In genomic region chr5:158384535-158385421, GRCh38 we compare ENCODE assay signal across 10 cellular contexts.
DNase-seq lines count a peak whose midpoint lies in the region; TF ChIP-seq lines count a peak whose summit lies in the region.
"Had no signal": no experiment of that assay in that cellular context is flagged by ENCODE, and none has a peak within 500 bp of the region (broad histone marks: within the 10 kb centered on the region; RNA-seq: fewer than 3 reads in every experiment).

No MANE protein-coding gene starts in this region.

- no TSS peak for BruUV-seq in MCF 10A (replicated peaks; lab: Mats Ljungman, UMichigan)

- no peaks in the 10 kb centered on the region for H3K36me3 Mint-ChIP-seq in MCF 10A (ENCODE audit: insufficient read depth, unreplicated experiment)

- H3K27ac Mint-ChIP-seq in MCF 10A (ENCODE audit: low read depth, unreplicated experiment), result peak overlapping the region; percentile 82

- peak; percentile 97 for DNase-seq in MCF 10A (ENCODE audit: unreplicated experiment)
- DNase-seq in breast epithelium (ENCODE audit: low spot score in 2 of 2), result no peak
- peak; percentile 97 to 99 for DNase-seq in SJSA1 (ENCODE audit: low read depth in 1 of 2, low spot score in 2 of 2)
- peak; percentile 97 for DNase-seq in fibroblast of the conjunctiva (ENCODE audit: low read depth)
- peak; percentile 99 for DNase-seq in stromal cell of bone marrow (ENCODE audit: low read depth)
- DNase-seq in NOMO-1 treated with dmso at 0.1 percent for 144 hours (lab: John Stamatoyannopoulos, UW; ENCODE audit: unreplicated experiment), result no peak
- DNase-seq in GM20000 (ENCODE audit: low spot score), result no peak
- DNase-seq in LoVo (ENCODE audit: low spot score), result no peak
- DNase-seq: stimulated activated CD4-positive, alpha-beta T cell treated with anti-CD3 and anti-CD28 coated beads, Interleukin-2, amount 100 ng/mL, for 48 hours had no signal

- H3K4me1 ChIP-seq in breast epithelium (no peaks in the 10 kb centered on the region), SJSA1 (replicated peaks) (peaks cover 41% of the 10 kb centered on the region)

- H3K27me3 ChIP-seq in breast epithelium, result no peaks in the 10 kb centered on the region
- H3K27me3 ChIP-seq in SJSA1 (replicated peaks), result no peaks in the 10 kb centered on the region

- CTCF ChIA-PET in MCF 10A (lab: Yijun Ruan, JAX), result interaction anchor here (0.7 kb wide), 1 partner anchor 309 kb away, joined by 3 read pairs; no protein-coding TSS in a partner anchor

- H3K27ac ChIP-seq in breast epithelium (no peak overlapping the region), SJSA1 (peak overlapping the region; percentile 91)
- H3K27ac ChIP-seq: C4-2B had no signal

- no peak overlapping the region for H3K4me3 Mint-ChIP-seq in MCF 10A (ENCODE audit: unreplicated experiment)

- H3K36me3 ChIP-seq in breast epithelium (no peaks in the 10 kb centered on the region), SJSA1 (no peaks in the 10 kb centered on the region)

- H3K4me3 ChIP-seq in breast epithelium (no peak overlapping the region), SJSA1 (no peak overlapping the region)

- no peaks in the 10 kb centered on the region for H3K9me3 ChIP-seq in breast epithelium
- H3K9me3 ChIP-seq in SJSA1 (replicated peaks), result peaks cover 7% of the 10 kb centered on the region

- no peak for TF ChIP-seq POLR2A in breast epithelium (IDR thresholded peaks at IDR 0.05)

- POLR2A ChIA-PET in MCF 10A (lab: Yijun Ruan, JAX), result no interaction called here

- no peaks in the 10 kb centered on the region for H3K9me3 Mint-ChIP-seq in MCF 10A (ENCODE audit: unreplicated experiment)

- intact Hi-C loops in MCF 10A (cut with micrococcal nuclease), result loop anchor here (1.0 to 10.0 kb wide), 8 partner anchors 23 to 750 kb away; no protein-coding TSS in a partner anchor
- intact Hi-C loops in breast epithelium (cut with DNase I; ENCODE audit: low total_unique reads), result no loop called here

- no peak for TF ChIP-seq CTCF in MCF 10A (IDR thresholded peaks at IDR 0.05; ENCODE audit: unreplicated experiment)
- TF ChIP-seq CTCF in breast epithelium (IDR thresholded peaks at IDR 0.05), result no peak
- TF ChIP-seq CTCF in GM20000 (IDR thresholded peaks at IDR 0.05; ENCODE audit: extremely low read depth, missing control alignments), result no peak

- no peaks in the 10 kb centered on the region for H3K27me3 Mint-ChIP-seq in MCF 10A (ENCODE audit: insufficient read depth, unreplicated experiment)

- H3K4me1 Mint-ChIP-seq in MCF 10A (ENCODE audit: insufficient read depth, unreplicated experiment), result peaks cover 52% of the 10 kb centered on the region

Comparison
In these comparisons a context has a peak if more than half of its experiments do, and no peak if none do; other contexts are left out.
1. DNase-seq: peak in MCF 10A (single experiment), SJSA1 (2 of 2), fibroblast of the conjunctiva (single experiment) and stromal cell of bone marrow (single experiment); none in breast epithelium (0 of 2), NOMO-1 treated with dmso at 0.1 percent for 144 hours (single experiment), GM20000 (single experiment) and LoVo (single experiment).